10 cellular contexts compared by ENCODE assay signal in genomic region chr5:153964201-153965101, GRCh38.
DNase-seq lines count a peak whose midpoint lies in the region; ATAC-seq and TF ChIP-seq lines count a peak whose summit lies in the region.
"Had no signal": no experiment of that assay in that cellular context is flagged by ENCODE, and none has a peak within 500 bp of the region (broad histone marks: within the 10 kb centered on the region; RNA-seq: fewer than 3 reads in every experiment).

No MANE protein-coding gene starts in this region.

- peaks cover 15% of the 10 kb centered on the region for H3K4me1 ChIP-seq in ES-I3 (ENCODE audit: insufficient read depth, low read length)

- H3K9me3 ChIP-seq in ES-I3 (ENCODE audit: control insufficient read depth, insufficient read depth, low read length), result no peaks in the 10 kb centered on the region

- H3K4me1 Mint-ChIP-seq in brain, result peaks cover 11% of the 10 kb centered on the region
- peaks cover 18% of the 10 kb centered on the region for H3K4me1 Mint-ChIP-seq in nephron progenitor cell
- H3K4me1 Mint-ChIP-seq in activated T-helper 17 cell treated with anti-CD3 and anti-CD28 coated beads, Interleukin-2, amount 50 U/mL, for 72 hours, result no peaks in the 10 kb centered on the region

- H3K36me3 Mint-ChIP-seq in brain, result no peaks in the 10 kb centered on the region
- H3K36me3 Mint-ChIP-seq in nephron progenitor cell (ENCODE audit: low read depth), result no peaks in the 10 kb centered on the region
- no peaks in the 10 kb centered on the region for H3K36me3 Mint-ChIP-seq in activated T-helper 17 cell treated with anti-CD3 and anti-CD28 coated beads, Interleukin-2, amount 50 U/mL, for 72 hours (ENCODE audit: low read depth)

- TF ChIP-seq CTCF in brain (conservative IDR thresholded peaks at IDR 0.05) (no peak), nephron progenitor cell (IDR thresholded peaks at IDR 0.05) (no peak)

- H3K4me3 Mint-ChIP-seq in brain, result peak overlapping the region; percentile 54 to 79 (median 65)
- H3K4me3 Mint-ChIP-seq in nephron progenitor cell, result peak overlapping the region; percentile 73
- no peak overlapping the region for H3K4me3 Mint-ChIP-seq in activated T-helper 17 cell treated with anti-CD3 and anti-CD28 coated beads, Interleukin-2, amount 50 U/mL, for 72 hours

- peak overlapping the region; percentile 43; the same call in 1 of the 2 replicates for H3K9ac ChIP-seq in ES-I3 (ENCODE audit: low read depth, low read length)

- ATAC-seq in HG02588 (IDR thresholded peaks at IDR 0.05; ENCODE audit: unreplicated experiment) (peak; percentile 17), HG02884 (IDR thresholded peaks at IDR 0.05; ENCODE audit: unreplicated experiment) (no peak)
- no peak for ATAC-seq in activated T-helper 17 cell treated with anti-CD3 and anti-CD28 coated beads, Interleukin-2, amount 50 U/mL, for 72 hours (replicated peaks)

- H3K9me3 Mint-ChIP-seq in brain (peaks cover 0 to 7% (median 2%) of the 10 kb centered on the region in 5 experiments), nephron progenitor cell (no peaks in the 10 kb centered on the region)
- no peaks in the 10 kb centered on the region for H3K9me3 Mint-ChIP-seq in activated T-helper 17 cell treated with anti-CD3 and anti-CD28 coated beads, Interleukin-2, amount 50 U/mL, for 72 hours

- H3K36me3 ChIP-seq in ES-I3 (ENCODE audit: insufficient read depth, low read length), result no peaks in the 10 kb centered on the region

- H3K27ac Mint-ChIP-seq in brain (peak overlapping the region in 3 of 5 experiments; percentile 17 to 85 (median 75)), nephron progenitor cell (no peak overlapping the region)
- no peak overlapping the region for H3K27ac Mint-ChIP-seq in activated T-helper 17 cell treated with anti-CD3 and anti-CD28 coated beads, Interleukin-2, amount 50 U/mL, for 72 hours

- H3K27me3 Mint-ChIP-seq in brain, result peaks cover 6% of the 10 kb centered on the region
- peaks cover 13% of the 10 kb centered on the region for H3K27me3 Mint-ChIP-seq in nephron progenitor cell (ENCODE audit: low read depth, poor library complexity)
- H3K27me3 Mint-ChIP-seq in activated T-helper 17 cell treated with anti-CD3 and anti-CD28 coated beads, Interleukin-2, amount 50 U/mL, for 72 hours, result peaks cover 7% of the 10 kb centered on the region

- DNase-seq in nephron progenitor cell (no peak), SHP77 treated with DMSO at 0.1 percent for 48 hours (lab: John Stamatoyannopoulos, UW) (no peak), NCI-H524 (lab: John Stamatoyannopoulos, UW) (no peak)
- DNase-seq: activated gamma-delta T cell; effector CD8-positive, alpha-beta T cell had no signal

Comparison
In these comparisons a context has a peak if more than half of its experiments do, and no peak if none do; other contexts are left out.
1. H3K27ac Mint-ChIP-seq: peak in brain (3 of 5); none in nephron progenitor cell (single experiment) and activated T-helper 17 cell treated with anti-CD3 and anti-CD28 coated beads, Interleukin-2, amount 50 U/mL, for 72 hours (single experiment).